Comparison of ENCODE assay signal across 11 cellular contexts in genomic region chr10:132353456-132354355, GRCh38.
"Had no signal": no experiment of that assay in that cellular context is flagged by ENCODE, and none has a peak within 500 bp of the region (broad histone marks: within the 10 kb centered on the region; RNA-seq: fewer than 3 reads in every experiment).

No MANE protein-coding gene starts in this region.

- H3K9me3 ChIP-seq: heart right ventricle, left ventricle myocardium inferior had no signal

- DNase-seq: activated naive CD8-positive, alpha-beta T cell treated with anti-CD3 and anti-CD28 coated beads, Interleukin-2, amount 50 U/mL, for 24 hours; activated T-cell treated with anti-CD3 and anti-CD28 coated beads, Interleukin-2, amount 50 U/mL, for 4 hours; heart right ventricle; islet precursor cell; left ventricle myocardium inferior; small intestine; stimulated activated naive CD4-positive, alpha-beta T cell; T-helper 2 cell had no signal

- H3K27me3 ChIP-seq: cardiac muscle cell, heart right ventricle, neural progenitor cell had no signal

- H3K27ac ChIP-seq: cardiac muscle cell, heart right ventricle, left ventricle myocardium inferior, neural progenitor cell had no signal

- H3K4me1 Mint-ChIP-seq: activated naive CD8-positive, alpha-beta T cell treated with anti-CD3 and anti-CD28 coated beads, Interleukin-2, amount 50 U/mL, for 24 hours; mesothelial cell of epicardium had no signal

- H3K4me3 Mint-ChIP-seq: activated naive CD8-positive, alpha-beta T cell treated with anti-CD3 and anti-CD28 coated beads, Interleukin-2, amount 50 U/mL, for 24 hours; activated T-cell treated with anti-CD3 and anti-CD28 coated beads, Interleukin-2, amount 50 U/mL, for 4 hours; mesothelial cell of epicardium had no signal

- H3K4me1 ChIP-seq: heart right ventricle, left ventricle myocardium inferior, neural progenitor cell had no signal

- H3K4me3 ChIP-seq: cardiac muscle cell, heart right ventricle, left ventricle myocardium inferior, neural progenitor cell had no signal

- H3K36me3 ChIP-seq: neural progenitor cell had no signal

- H2AFZ ChIP-seq: neural progenitor cell had no signal

- H3K27ac Mint-ChIP-seq: activated naive CD8-positive, alpha-beta T cell treated with anti-CD3 and anti-CD28 coated beads, Interleukin-2, amount 50 U/mL, for 24 hours; mesothelial cell of epicardium had no signal

- H3K27me3 Mint-ChIP-seq: activated naive CD8-positive, alpha-beta T cell treated with anti-CD3 and anti-CD28 coated beads, Interleukin-2, amount 50 U/mL, for 24 hours had no signal

- H3K4me2 ChIP-seq: neural progenitor cell had no signal

- H3K9me3 Mint-ChIP-seq: activated naive CD8-positive, alpha-beta T cell treated with anti-CD3 and anti-CD28 coated beads, Interleukin-2, amount 50 U/mL, for 24 hours; activated T-cell treated with anti-CD3 and anti-CD28 coated beads, Interleukin-2, amount 50 U/mL, for 4 hours; mesothelial cell of epicardium had no signal
